In the genomic region with DNA sequence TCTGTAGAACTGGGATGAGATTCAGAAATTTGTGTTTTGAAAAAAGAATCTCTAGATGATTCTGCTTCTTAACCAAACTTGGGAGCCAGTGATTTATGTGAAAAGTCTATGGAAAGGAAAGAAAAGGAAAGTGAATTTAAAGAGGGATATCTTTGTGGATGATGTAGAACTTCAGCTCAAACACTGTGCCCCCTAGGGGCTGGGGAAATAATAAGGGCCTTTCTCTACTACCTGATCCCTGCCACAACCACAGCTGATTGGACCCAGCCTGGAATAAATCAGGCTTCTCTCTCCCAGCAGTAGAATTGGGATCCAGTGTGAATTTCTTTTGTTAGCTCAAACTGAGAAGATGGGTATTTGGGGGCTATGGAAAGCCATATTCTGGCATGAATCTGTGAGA, we compare ENCODE assay signal across 12 cellular contexts.
A peak's percentile ranks its signal among the peaks of the same experiment; 100 is the strongest.
DNase-seq lines count a peak whose midpoint lies in the region; ATAC-seq, FAIRE-seq and TF ChIP-seq lines count a peak whose summit lies in the region.
"Had no signal": no experiment of that assay in that cellular context is flagged by ENCODE, and none has a peak within 500 bp of the region (broad histone marks: within the 10 kb centered on the region; RNA-seq: fewer than 3 reads in every experiment).

No MANE protein-coding gene starts in this region.

- H3K27ac Mint-ChIP-seq in nephron: peak overlapping the region in 2 of 3 experiments; percentile 2 to 3
- H3K27ac Mint-ChIP-seq: activated naive CD8-positive, alpha-beta T cell had no signal

- H3K4me1 Mint-ChIP-seq in nephron: peaks cover 22% of the 10 kb centered on the region

- no peaks in the 10 kb centered on the region for H4K20me1 ChIP-seq in K562 (replicated peaks; ENCODE audit: control insufficient read depth, insufficient read depth, low read length)

- H3K36me3 ChIP-seq in K562 (ENCODE audit: control insufficient read depth, insufficient read depth, low read length): no peaks in the 10 kb centered on the region

- H3K4me1 ChIP-seq in K562 (replicated peaks in 1 of 2; ENCODE audit: control insufficient read depth in 2 of 2, insufficient read depth in 2 of 2, low read length in 2 of 2): peaks cover 0 to 10% of the 10 kb centered on the region in 2 experiments; a peak in 2 of 5 replicates

- no peaks in the 10 kb centered on the region for H3K27me3 ChIP-seq in K562 (ENCODE audit: control insufficient read depth in 2 of 2, insufficient read depth in 2 of 2, low read length in 2 of 2)

- in situ Hi-C loops in K562 (cut with MboI): loop anchor here (10.0 kb wide), 2 partner anchors 205 to 375 kb away; no protein-coding TSS in a partner anchor

- no peak for TF ChIP-seq EP300 in K562 (IDR thresholded peaks at IDR 0.05; ENCODE audit: low read length)

- H3K4me2 ChIP-seq in K562 (ENCODE audit: insufficient read depth, low read length): no peak overlapping the region

- CTCF ChIA-PET in K562 (lab: Yijun Ruan, JAX; ENCODE audit: low intra/inter-chr PET ratio): no interaction called here

- no peak for TF ChIP-seq POLR2A in K562 (conservative IDR thresholded peaks at IDR 0.05)

- no peak overlapping the region for H2AFZ ChIP-seq in K562 (ENCODE audit: low read depth, low read length)

- no peak for FAIRE-seq in K562 (lab: Jason Lieb, UNC)

- no TSS peak for BruUV-seq in K562 (replicated peaks; lab: Mats Ljungman, UMichigan)

- no peak for TF ChIP-seq RAD21 in K562 (CRISPR knock-in tag; conservative IDR thresholded peaks at IDR 0.05 in 1 of 2, IDR thresholded peaks at IDR 0.05 in 1 of 2)

- intact Hi-C loops in K562 (cut with micrococcal nuclease): loop anchor here (2.0 to 10.0 kb wide), 3 partner anchors 145 to 745 kb away; no protein-coding TSS in a partner anchor

- H3K9me1 ChIP-seq in K562 (ENCODE audit: control insufficient read depth, insufficient read depth, low read length): no peaks in the 10 kb centered on the region

- no peaks in the 10 kb centered on the region for H3K79me2 ChIP-seq in K562 (ENCODE audit: control insufficient read depth, insufficient read depth, low read length)

- H3K27ac ChIP-seq in K562 (ENCODE audit: extremely low read depth, low read depth, low read length): no peak overlapping the region
- H3K27ac ChIP-seq: epithelial cell of prostate had no signal

- no peak overlapping the region for H3K9ac ChIP-seq in K562 (ENCODE audit: insufficient read depth in 1 of 2, low read depth in 2 of 2, low read length in 2 of 2)

- no peaks in the 10 kb centered on the region for H3K27me3 Mint-ChIP-seq in nephron (ENCODE audit: low read depth)
- H3K27me3 Mint-ChIP-seq: activated naive CD8-positive, alpha-beta T cell had no signal

- DNase-seq in DMS 273 (lab: John Stamatoyannopoulos, UW; ENCODE audit: unreplicated experiment) (peak; percentile 20), DMS 273 treated with DMSO at 0.1 percent for 48 hours (lab: John Stamatoyannopoulos, UW) (no peak), HuH-7.5 (ENCODE audit: low spot score) (peak; percentile 7), K562 (ENCODE audit: extremely low read depth in 1 of 4, low spot score in 3 of 4) (peak; percentile 14 to 41 (median 28)), amygdala (lab: John Stamatoyannopoulos, UW) (no peak), NCI-H774 (lab: John Stamatoyannopoulos, UW) (no peak)
- DNase-seq in stimulated activated CD4-positive, alpha-beta T cell treated with anti-CD3 and anti-CD28 coated beads, Interleukin-12 subunit alpha, Interleukin-12 subunit beta, amount 100 ng/mL, for 4 hours: no peak
- DNase-seq: activated CD4-positive, alpha-beta T cell treated with anti-CD3 and anti-CD28 coated beads, Interleukin-2, amount 50 U/mL, for 1 hour; stimulated activated CD8-positive, alpha-beta memory T cell treated with anti-CD3 and anti-CD28 coated beads, Interleukin-4, amount 100 ng/mL, for 48 hours had no signal

- H3K4me3 Mint-ChIP-seq in nephron: no peak overlapping the region
- H3K4me3 Mint-ChIP-seq: activated naive CD8-positive, alpha-beta T cell had no signal

- no peaks in the 10 kb centered on the region for H3K9me3 Mint-ChIP-seq in nephron

- TF ChIP-seq CTCF in K562 (IDR thresholded peaks at IDR 0.05 in 2 of 3, conservative IDR thresholded peaks at IDR 0.05 in 1 of 3; ENCODE audit: insufficient read depth in 2 of 3, low read depth in 1 of 3, low read length in 3 of 3) (peak; percentile 31 to 41 (median 40); a peak in 4 of 6 replicates), nephron (IDR thresholded peaks at IDR 0.05; ENCODE audit: unreplicated experiment in 3 of 3) (no peak)

- POLR2A ChIA-PET in K562 (lab: Yijun Ruan, JAX): no interaction called here

- no peaks in the 10 kb centered on the region for H3K9me3 ChIP-seq in K562 (replicated peaks; ENCODE audit: control insufficient read depth, insufficient read depth, low read depth, low read length)

- no peak overlapping the region for H3K4me3 ChIP-seq in K562

- ATAC-seq in K562: peak; percentile 77

- H3K36me3 Mint-ChIP-seq in nephron (ENCODE audit: low read depth): no peaks in the 10 kb centered on the region
- H3K36me3 Mint-ChIP-seq: activated naive CD8-positive, alpha-beta T cell had no signal

TF ChIP-seq in K562, 482 proteins besides CTCF, POLR2A, EP300 and RAD21:
- TF ChIP-seq, protein P1, sequence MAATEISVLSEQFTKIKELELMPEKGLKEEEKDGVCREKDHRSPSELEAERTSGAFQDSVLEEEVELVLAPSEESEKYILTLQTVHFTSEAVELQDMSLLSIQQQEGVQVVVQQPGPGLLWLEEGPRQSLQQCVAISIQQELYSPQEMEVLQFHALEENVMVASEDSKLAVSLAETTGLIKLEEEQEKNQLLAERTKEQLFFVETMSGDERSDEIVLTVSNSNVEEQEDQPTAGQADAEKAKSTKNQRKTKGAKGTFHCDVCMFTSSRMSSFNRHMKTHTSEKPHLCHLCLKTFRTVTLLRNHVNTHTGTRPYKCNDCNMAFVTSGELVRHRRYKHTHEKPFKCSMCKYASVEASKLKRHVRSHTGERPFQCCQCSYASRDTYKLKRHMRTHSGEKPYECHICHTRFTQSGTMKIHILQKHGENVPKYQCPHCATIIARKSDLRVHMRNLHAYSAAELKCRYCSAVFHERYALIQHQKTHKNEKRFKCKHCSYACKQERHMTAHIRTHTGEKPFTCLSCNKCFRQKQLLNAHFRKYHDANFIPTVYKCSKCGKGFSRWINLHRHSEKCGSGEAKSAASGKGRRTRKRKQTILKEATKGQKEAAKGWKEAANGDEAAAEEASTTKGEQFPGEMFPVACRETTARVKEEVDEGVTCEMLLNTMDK (IDR thresholded peaks at IDR 0.05; ENCODE audit: borderline replicate concordance, insufficient read depth, low read depth, low read length, poor library complexity, severe bottlenecking): peak; percentile 51
- no peak for TF ChIP-seq SMARCC2 (IDR thresholded peaks at IDR 0.05; ENCODE audit: low read depth)
TF ChIP-seq in K562: peak in this region for 1.

Comparison
In these comparisons a context has a peak if more than half of its experiments do, and no peak if none do; other contexts are left out.
1. DNase-seq: peak in DMS 273 (single experiment), HuH-7.5 (single experiment) and K562 (4 of 4); none in DMS 273 treated with DMSO at 0.1 percent for 48 hours (single experiment), amygdala (0 of 56), NCI-H774 (single experiment) and stimulated activated CD4-positive, alpha-beta T cell treated with anti-CD3 and anti-CD28 coated beads, Interleukin-12 subunit alpha, Interleukin-12 subunit beta, amount 100 ng/mL, for 4 hours (single experiment).
2. CTCF ChIP-seq: peak in K562 (3 of 3); none in nephron (0 of 3).